In the genomic region with DNA sequence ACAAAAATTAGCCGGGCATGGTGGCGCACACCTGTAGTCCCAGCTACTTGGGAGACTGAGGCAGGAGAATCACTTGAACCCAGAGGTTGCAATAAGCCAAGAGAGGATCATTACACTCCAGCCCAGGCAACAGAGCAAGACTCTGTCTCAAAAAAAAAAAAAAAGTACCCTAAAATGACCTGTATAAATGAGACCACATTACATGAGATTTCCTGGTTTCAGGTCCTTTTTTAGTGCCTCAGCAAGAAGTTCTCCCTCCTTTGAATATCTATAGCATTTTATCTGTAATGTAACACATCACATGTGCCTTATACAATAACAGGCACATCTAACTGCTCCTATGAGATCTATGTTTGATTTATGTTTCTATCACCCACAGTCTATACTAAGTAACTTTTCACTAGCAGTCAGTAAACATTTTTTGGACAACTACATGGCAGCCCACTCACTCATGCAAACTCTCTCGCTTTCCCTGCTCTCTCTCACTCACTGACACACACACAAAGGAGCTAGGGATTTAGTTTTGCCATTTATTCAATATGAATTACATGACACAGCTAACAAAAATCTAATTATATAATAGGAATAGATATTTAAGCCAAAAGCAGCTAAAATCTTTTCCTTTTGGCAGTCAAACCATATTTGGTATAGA, we compare ENCODE assay signal across 13 cellular contexts. TPM values are rescaled to one million over a fixed set of nuclear protein-coding genes. Genes with fewer than 3 reads are reported as not detected.
DNase-seq lines count a peak whose midpoint lies in the region; ATAC-seq and TF ChIP-seq lines count a peak whose summit lies in the region.
"Had no signal": no experiment of that assay in that cellular context is flagged by ENCODE, and none has a peak within 500 bp of the region (broad histone marks: within the 10 kb centered on the region; RNA-seq: fewer than 3 reads in every experiment).

No MANE protein-coding gene starts in this region.

- H3K27ac ChIP-seq in MM.1S (ENCODE audit: low read length) (no peak overlapping the region), OCI-LY7 (ENCODE audit: low read depth, low read length, poor library complexity, severe bottlenecking) (no peak overlapping the region)
- H3K27ac ChIP-seq: HL-60 had no signal

- H3K4me2 ChIP-seq in MM.1S (ENCODE audit: low read depth, low read length) (peak overlapping the region; percentile 35), OCI-LY7 (ENCODE audit: low read length) (peak overlapping the region; percentile 51)

- H4K20me1 ChIP-seq in MM.1S (ENCODE audit: insufficient read depth, low read length) (no peaks in the 10 kb centered on the region; the same call in 1 of the 2 replicates), OCI-LY7 (ENCODE audit: insufficient read depth, low read length) (no peaks in the 10 kb centered on the region)

- H3K9me3 ChIP-seq in MM.1S (replicated peaks; ENCODE audit: insufficient read depth, low read length) (no peaks in the 10 kb centered on the region), OCI-LY7 (ENCODE audit: low read length) (no peaks in the 10 kb centered on the region)

- POLR2A ChIA-PET in OCI-LY7 (lab: Charles Lee): interaction anchor here (0.6 to 1.0 kb wide), 4 partner anchors 9 to 965 kb away, joined by 3 to 4 read pairs (median 4); no protein-coding TSS in a partner anchor

- peaks cover 6% of the 10 kb centered on the region for H3K4me1 Mint-ChIP-seq in progenitor cell of endocrine pancreas (ENCODE audit: low read depth)

- H3K4me3 ChIP-seq in GM06990 (replicated peaks; ENCODE audit: low read depth, low read length): no peak overlapping the region
- no peak overlapping the region for H3K4me3 ChIP-seq in MM.1S (ENCODE audit: low read length)
- H3K4me3 ChIP-seq in OCI-LY7 (ENCODE audit: low read depth, low read length, poor library complexity, severe bottlenecking): no peak overlapping the region

- H3K9ac ChIP-seq in MM.1S (ENCODE audit: low read length): no peak overlapping the region

- ATAC-seq in HG03196 (IDR thresholded peaks at IDR 0.05; ENCODE audit: unreplicated experiment): no peak
- ATAC-seq in HG03378 (IDR thresholded peaks at IDR 0.05; ENCODE audit: unreplicated experiment): no peak
- ATAC-seq: HCT116 had no signal

- TF ChIP-seq CTCF in GM06990 (IDR thresholded peaks at IDR 0.05; ENCODE audit: insufficient read depth, low read length, poor library complexity, severe bottlenecking) (no peak), MM.1S (IDR thresholded peaks at IDR 0.05; ENCODE audit: low read length) (no peak), OCI-LY7 (conservative IDR thresholded peaks at IDR 0.05; ENCODE audit: low read length) (no peak), progenitor cell of endocrine pancreas (IDR thresholded peaks at IDR 0.05; ENCODE audit: unreplicated experiment) (no peak)

- H3K79me2 ChIP-seq in MM.1S (ENCODE audit: low read length) (peaks cover 95% of the 10 kb centered on the region), OCI-LY7 (ENCODE audit: insufficient read depth, low read depth, low read length) (peaks cover 52% of the 10 kb centered on the region)

- peak overlapping the region; percentile 1 for H3K27ac Mint-ChIP-seq in progenitor cell of endocrine pancreas

- no peaks in the 10 kb centered on the region for H3K9me3 Mint-ChIP-seq in progenitor cell of endocrine pancreas (ENCODE audit: low read depth)

- H3K36me3 ChIP-seq in GM06990 (ENCODE audit: control insufficient read depth, insufficient read depth, low read length) (no peaks in the 10 kb centered on the region; the same call in 1 of the 2 replicates), MM.1S (replicated peaks; ENCODE audit: insufficient read depth, low read length) (peaks cover 3% of the 10 kb centered on the region; the same call in 1 of the 2 replicates), OCI-LY7 (ENCODE audit: insufficient read depth, low read length) (peaks cover 39% of the 10 kb centered on the region)

- H3K9me2 ChIP-seq in MM.1S (replicated peaks; ENCODE audit: insufficient read depth, low read length): no peaks in the 10 kb centered on the region
- no peaks in the 10 kb centered on the region for H3K9me2 ChIP-seq in OCI-LY7 (ENCODE audit: insufficient read depth, low read length)

- H3K4me3 Mint-ChIP-seq in progenitor cell of endocrine pancreas (ENCODE audit: low read depth): no peak overlapping the region

- peak; percentile 13 for DNase-seq in GM06990 (ENCODE audit: extremely low read depth, insufficient read length)
- no peak for DNase-seq in MM.1S
- DNase-seq in OCI-LY7 (ENCODE audit: low spot score): peak; percentile 54
- DNase-seq in progenitor cell of endocrine pancreas (ENCODE audit: low spot score, unreplicated experiment): no peak
- DNase-seq in ACHN: no peak
- DNase-seq: COR-L47, DMS153, NCI-H187 treated with DMSO at 0.1 percent for 48 hours, NCI-H446 had no signal

- H2AFZ ChIP-seq in MM.1S (ENCODE audit: low read length) (no peak overlapping the region), OCI-LY7 (ENCODE audit: low read length) (no peak overlapping the region)

- H3K27me3 Mint-ChIP-seq in progenitor cell of endocrine pancreas: no peaks in the 10 kb centered on the region

- in situ Hi-C loops in ACHN (cut with HindIII; ENCODE audit: low pct_ligation_motif_present, low pct_unique_long_range_greater_than_20kb, low sequenced_read_pairs): no loop called here

- no TSS peak for BruUV-seq in OCI-LY7 (replicated peaks; lab: Mats Ljungman, UMichigan)

- H3K4me1 ChIP-seq in MM.1S (ENCODE audit: low read length): peaks cover 17% of the 10 kb centered on the region
- H3K4me1 ChIP-seq in OCI-LY7 (ENCODE audit: insufficient read depth, low read length, poor library complexity, severe bottlenecking): peaks cover 20% of the 10 kb centered on the region

- H3K36me3 Mint-ChIP-seq in progenitor cell of endocrine pancreas (ENCODE audit: insufficient read depth): peaks cover 16% of the 10 kb centered on the region

- intact Hi-C loops in OCI-LY7 (cut with micrococcal nuclease; ENCODE audit: unreplicated experiment): no loop called here

- no peaks in the 10 kb centered on the region for H3K27me3 ChIP-seq in GM06990 (replicated peaks; ENCODE audit: control insufficient read depth, insufficient read depth, low read length)
- no peaks in the 10 kb centered on the region for H3K27me3 ChIP-seq in MM.1S (replicated peaks; ENCODE audit: insufficient read depth, low read length)

- no peaks in the 10 kb centered on the region; the same call in 1 of the 2 replicates for H3F3A ChIP-seq in MM.1S (ENCODE audit: insufficient read depth, low read length)

- CTCF ChIA-PET in OCI-LY7 (lab: Charles Lee; ENCODE audit: unreplicated experiment): no interaction called here

RNA-seq across cellular contexts. Expression of a gene that starts 34.1 kb away (rescaled TPM):
- 61.9 and 68.0 TPM in 2 replicates for total RNA-seq in OCI-LY7 (2014; rRNA removed; shearing (Covaris generic))
- total RNA-seq in OCI-LY7 (2022) (103 and 110 TPM in 2 replicates), progenitor cell of endocrine pancreas (237 and 238 TPM in 2 replicates)

RNA-seq across cellular contexts. Expression of a gene that starts 55.7 kb away (rescaled TPM):
- total RNA-seq in OCI-LY7 (2014; rRNA removed; shearing (Covaris generic)): 9.9 and 10.5 TPM in 2 replicates
- total RNA-seq in OCI-LY7 (2022): 14.1 and 15.7 TPM in 2 replicates
- 23.1 and 27.1 TPM in 2 replicates for total RNA-seq in progenitor cell of endocrine pancreas

Comparison
In these comparisons a context has a peak if more than half of its experiments do, and no peak if none do; other contexts are left out.
1. DNase-seq: peak in GM06990 (single experiment) and OCI-LY7 (single experiment); none in MM.1S (single experiment), progenitor cell of endocrine pancreas (single experiment) and ACHN (single experiment).